ENCODE assay signal across 28 cellular contexts in genomic region chr19:38519168-38519567, GRCh38.
"Had no signal": no experiment of that assay in that cellular context is flagged by ENCODE, and none has a peak within 500 bp of the region (broad histone marks: within the 10 kb centered on the region; RNA-seq: fewer than 3 reads in every experiment).

No MANE protein-coding gene starts in this region.

- H3K36me3 Mint-ChIP-seq: memory B cell had no signal

- ATAC-seq: effector memory CD8-positive, alpha-beta T cell; esophagus mucosa; heart right ventricle; left cardiac atrium; left lung; left ventricle myocardium superior had no signal

- H3K36me3 ChIP-seq: colonic mucosa, esophagus squamous epithelium, heart right ventricle, left lung had no signal

- FAIRE-seq: endometrium, islet of Langerhans, keratinocyte had no signal

- H3K4me1 Mint-ChIP-seq: endodermal cell had no signal

- H3K4me3 ChIP-seq: colonic mucosa, esophagus squamous epithelium, gastrocnemius medialis, heart right ventricle, left lung, lung had no signal

- H3K9me3 Mint-ChIP-seq: dendritic cell treated with granulocyte-macrophage colony-stimulating factor and Interleukin-4, amounts not matched to agents 40 ng/mL and 50 ng/mL, for 4 days; effector memory CD8-positive, alpha-beta T cell; endodermal cell; memory B cell had no signal

- H3K27ac ChIP-seq: colonic mucosa, epithelial cell of prostate, esophagus squamous epithelium, heart right ventricle, left lung had no signal

- H3K27me3 Mint-ChIP-seq: effector memory CD8-positive, alpha-beta T cell had no signal

- H3K27ac Mint-ChIP-seq: dendritic cell treated with granulocyte-macrophage colony-stimulating factor and Interleukin-4, amounts not matched to agents 40 ng/mL and 50 ng/mL, for 4 days; effector memory CD8-positive, alpha-beta T cell; endodermal cell; memory B cell had no signal

- H3K9me3 ChIP-seq: colonic mucosa, esophagus squamous epithelium, gastrocnemius medialis, heart right ventricle, left lung had no signal

- H3K4me3 Mint-ChIP-seq: dendritic cell treated with granulocyte-macrophage colony-stimulating factor and Interleukin-4, amounts not matched to agents 40 ng/mL and 50 ng/mL, for 4 days; effector memory CD8-positive, alpha-beta T cell; endodermal cell; memory B cell had no signal

- DNase-seq: colonic mucosa; cortex of kidney; effector CD8-positive, alpha-beta T cell; effector memory CD8-positive, alpha-beta T cell; endodermal cell; erythroblast; esophagus squamous epithelium; foreskin fibroblast; foreskin melanocyte; gastrocnemius medialis; glutamatergic neuron; head of caudate nucleus; heart right ventricle; hippocampal formation; left cardiac atrium; left ventricle myocardium superior; mammary epithelial cell; mesendoderm; midbrain had no signal

- H3K27me3 ChIP-seq: colonic mucosa, gastrocnemius medialis had no signal

- H3K4me1 ChIP-seq: colonic mucosa, gastrocnemius medialis had no signal
